In genomic region chr7:132065193-132065972, GRCh38 we compare ENCODE assay signal across 9 cellular contexts.
DNase-seq lines count a peak whose midpoint lies in the region; ATAC-seq and TF ChIP-seq lines count a peak whose summit lies in the region.
"Had no signal": no experiment of that assay in that cellular context is flagged by ENCODE, and none has a peak within 500 bp of the region (broad histone marks: within the 10 kb centered on the region; RNA-seq: fewer than 3 reads in every experiment).

No MANE protein-coding gene starts in this region.

- H3K4me1 Mint-ChIP-seq in endodermal cell, result no peaks in the 10 kb centered on the region
- peaks cover 7% of the 10 kb centered on the region for H3K4me1 Mint-ChIP-seq in activated CD4-positive, alpha-beta memory T cell treated with anti-CD3 and anti-CD28 coated beads, Interleukin-2, amount 10 ng/mL, durations not matched to agents 7 days and 5 days
- H3K4me1 Mint-ChIP-seq: CD14-positive monocyte had no signal

- intact Hi-C loops in Right ventricle myocardium inferior (cut with DNase I) (no loop called here), cardiac septum (cut with DNase I) (loop anchor here (5.0 kb wide), 3 partner anchors 142 to 512 kb away; partner anchors contain the start of gene PLXNA4)

- H3K9ac ChIP-seq in endodermal cell (ENCODE audit: extremely low read depth, low read length, poor library complexity, severe bottlenecking), result no peak overlapping the region

- peak; percentile 75 for ATAC-seq in Right ventricle myocardium inferior

- H3K9me3 Mint-ChIP-seq in endodermal cell, result no peaks in the 10 kb centered on the region
- no peaks in the 10 kb centered on the region for H3K9me3 Mint-ChIP-seq in activated CD4-positive, alpha-beta memory T cell treated with anti-CD3 and anti-CD28 coated beads, Interleukin-2, amount 10 ng/mL, durations not matched to agents 7 days and 5 days

- 53 to 74% methylated on average over 3 to 8 of the region's 8 CpGs for WGBS in endodermal cell (ENCODE audit: insufficient coverage in 1 of 2, insufficient read length in 1 of 2), 2 experiments

- H3K4me1 ChIP-seq in endodermal cell (ENCODE audit: control insufficient read depth, insufficient read depth, low read length), result no peaks in the 10 kb centered on the region

- peaks cover 9% of the 10 kb centered on the region for H3K27me3 ChIP-seq in endodermal cell (ENCODE audit: control insufficient read depth, insufficient read depth, low read length, poor library complexity, severe bottlenecking)

- CTCF ChIA-PET in GM10248 (lab: Yijun Ruan, JAX), result no interaction called here
- CTCF ChIA-PET in activated CD4-positive, alpha-beta memory T cell treated with anti-CD3 and anti-CD28 coated beads, Interleukin-2, amount 10 ng/mL, durations not matched to agents 7 days and 5 days (lab: Charles Lee), result interaction anchor here (0.6 kb wide), 1 partner anchor 519 kb away, joined by 5 read pairs; no protein-coding TSS in a partner anchor

- no peak for TF ChIP-seq CTCF in endodermal cell (conservative IDR thresholded peaks at IDR 0.05)
- TF ChIP-seq CTCF in GM10248 (IDR thresholded peaks at IDR 0.05; ENCODE audit: control extremely low read depth, extremely low read depth, low read depth, missing control alignments), result no peak

- no peaks in the 10 kb centered on the region for H3K36me3 Mint-ChIP-seq in endodermal cell (ENCODE audit: low read depth)
- no peaks in the 10 kb centered on the region for H3K36me3 Mint-ChIP-seq in activated CD4-positive, alpha-beta memory T cell treated with anti-CD3 and anti-CD28 coated beads, Interleukin-2, amount 10 ng/mL, durations not matched to agents 7 days and 5 days (ENCODE audit: low read depth)
- H3K36me3 Mint-ChIP-seq: CD14-positive monocyte had no signal

- DNase-seq in Right ventricle myocardium inferior (ENCODE audit: missing footprints) (no peak), cardiac septum (ENCODE audit: low spot score) (no peak), endodermal cell (no peak), midbrain (lab: John Stamatoyannopoulos, UW) (peak; percentile 50), T-helper 9 cell (no peak), SKM-1 (lab: John Stamatoyannopoulos, UW; ENCODE audit: unreplicated experiment) (no peak), GM10248 (ENCODE audit: extremely low spot score) (no peak)
- DNase-seq in activated CD4-positive, alpha-beta memory T cell treated with anti-CD3 and anti-CD28 coated beads, Interleukin-2, amount 10 ng/mL, durations not matched to agents 7 days and 5 days, result no peak

- H3K27me3 Mint-ChIP-seq in endodermal cell (ENCODE audit: insufficient read depth), result peaks cover 4% of the 10 kb centered on the region
- H3K27me3 Mint-ChIP-seq in activated CD4-positive, alpha-beta memory T cell treated with anti-CD3 and anti-CD28 coated beads, Interleukin-2, amount 10 ng/mL, durations not matched to agents 7 days and 5 days, result no peaks in the 10 kb centered on the region

- no peak overlapping the region for H3K4me3 ChIP-seq in endodermal cell (ENCODE audit: low read length)

- H3K36me3 ChIP-seq in endodermal cell (ENCODE audit: control insufficient read depth, insufficient read depth, low read length), result no peaks in the 10 kb centered on the region

- no peaks in the 10 kb centered on the region for H3K9me3 ChIP-seq in endodermal cell (ENCODE audit: control insufficient read depth, low read length)

- H3K27ac Mint-ChIP-seq in endodermal cell, result no peak overlapping the region
- no peak overlapping the region for H3K27ac Mint-ChIP-seq in activated CD4-positive, alpha-beta memory T cell treated with anti-CD3 and anti-CD28 coated beads, Interleukin-2, amount 10 ng/mL, durations not matched to agents 7 days and 5 days
- H3K27ac Mint-ChIP-seq: CD14-positive monocyte had no signal

- H3K27ac ChIP-seq in endodermal cell (ENCODE audit: low read depth, low read length), result peak overlapping the region; percentile 94

- POLR2A ChIA-PET in GM10248 (lab: Yijun Ruan, JAX), result no interaction called here
- POLR2A ChIA-PET in activated CD4-positive, alpha-beta memory T cell treated with anti-CD3 and anti-CD28 coated beads, Interleukin-2, amount 10 ng/mL, durations not matched to agents 7 days and 5 days (lab: Charles Lee), result no interaction called here

- H3K4me3 Mint-ChIP-seq in endodermal cell, result no peak overlapping the region
- no peak overlapping the region for H3K4me3 Mint-ChIP-seq in activated CD4-positive, alpha-beta memory T cell treated with anti-CD3 and anti-CD28 coated beads, Interleukin-2, amount 10 ng/mL, durations not matched to agents 7 days and 5 days
- H3K4me3 Mint-ChIP-seq: CD14-positive monocyte had no signal
